In genomic region chr18:76255070-76255683, GRCh38 we compare ENCODE assay signal across 29 cellular contexts.
DNase-seq lines count a peak whose midpoint lies in the region; ATAC-seq and TF ChIP-seq lines count a peak whose summit lies in the region.
"Had no signal": no experiment of that assay in that cellular context is flagged by ENCODE, and none has a peak within 500 bp of the region (broad histone marks: within the 10 kb centered on the region; RNA-seq: fewer than 3 reads in every experiment).

No MANE protein-coding gene starts in this region.

- intact Hi-C loops in PC-3 (cut with micrococcal nuclease), result loop anchor here (5.0 kb wide), 1 partner anchor 1903 kb away; no protein-coding TSS in a partner anchor
- intact Hi-C loops in prostate gland (cut with DNase I), result loop anchor here (5.0 to 10.0 kb wide), 2 partner anchors 92 to 1600 kb away; no protein-coding TSS in a partner anchor

- H3K9me3 ChIP-seq in PC-3 (ENCODE audit: low read length) (no peaks in the 10 kb centered on the region), lung (ENCODE audit: control insufficient read depth in 2 of 2, insufficient read depth in 1 of 2, low read length in 1 of 2) (no peaks in the 10 kb centered on the region), prostate gland (no peaks in the 10 kb centered on the region)
- H3K9me3 ChIP-seq: BLaER1 treated with 17β-estradiol and CSF1 and Interleukin-3, amounts not matched to agents 10 nM and 100 nM; Caco-2; heart right ventricle; MG63; mucosa of descending colon; ovary; right atrium auricular region; upper lobe of left lung had no signal

- BruUV-seq in PC-3 (replicated peaks; lab: Mats Ljungman, UMichigan), result no TSS peak

- H3K4me3 ChIP-seq in PC-3 (ENCODE audit: low read length) (peak overlapping the region; percentile 18; the same call in 1 of the 2 replicates), lung (no peak overlapping the region), prostate gland (no peak overlapping the region)
- H3K4me3 ChIP-seq: BLaER1 treated with 17β-estradiol and CSF1 and Interleukin-3, amounts not matched to agents 10 nM and 100 nM; cardiac muscle cell; GM12878; heart right ventricle; MG63; mucosa of descending colon; ovary; right atrium auricular region; upper lobe of left lung had no signal

- WGBS in lung, 2 donors, result 83 to 92% methylated on average over 23 of the region's 23 CpGs
- WGBS in prostate gland, result 93% methylated on average over 23 of the region's 23 CpGs

- TF ChIP-seq POLR2A in prostate gland (IDR thresholded peaks at IDR 0.05), result no peak

- H2AFZ ChIP-seq in PC-3 (ENCODE audit: low read length), result peak overlapping the region; percentile 45; the same call in 1 of the 2 replicates

- no peak overlapping the region for H3K27ac ChIP-seq in PC-3 (ENCODE audit: low read length)
- H3K27ac ChIP-seq in lung (ENCODE audit: low read depth in 1 of 2, low read length in 1 of 2), result no peak overlapping the region
- H3K27ac ChIP-seq in prostate gland, result no peak overlapping the region
- H3K27ac ChIP-seq: BLaER1 treated with 17β-estradiol and CSF1 and Interleukin-3, amounts not matched to agents 10 nM and 100 nM; cardiac muscle cell; foreskin keratinocyte; heart right ventricle; ovary; right atrium auricular region; upper lobe of left lung had no signal

- DNase-seq in DMS53 treated with DMSO at 0.1 percent for 48 hours (lab: John Stamatoyannopoulos, UW; ENCODE audit: unreplicated experiment) (peak; percentile 14), PC-3 (no peak), lung (ENCODE audit: low spot score) (no peak), prostate gland (ENCODE audit: low spot score) (no peak), ureter (ENCODE audit: low spot score) (no peak)
- DNase-seq in activated T-cell treated with anti-CD3 and anti-CD28 coated beads, Interleukin-2, amount 50 U/mL, for 1 hour, result no peak
- DNase-seq in stimulated activated CD4-positive, alpha-beta T cell treated with anti-CD3 and anti-CD28 coated beads, Interleukin-2, amount 100 ng/mL, for 48 hours, result no peak
- DNase-seq: activated CD8-positive, alpha-beta T cell treated with anti-CD3 and anti-CD28 coated beads for 36 hours; aorta; Caco-2; cortex of kidney; foreskin keratinocyte; heart right ventricle; KBM-7; MG63; mucosa of descending colon; NCI-H1436 treated with DMSO at 0.1 percent for 48 hours; NCI-H2107; ovary; stimulated activated CD4-positive, alpha-beta T cell treated with anti-CD3 and anti-CD28 coated beads, Interleukin-4, amount 100 ng/mL, for 1 hour; substantia nigra; T-helper 1 cell; upper lobe of left lung had no signal

- H3K79me2 ChIP-seq in PC-3 (ENCODE audit: low read length), result no peaks in the 10 kb centered on the region

- no peaks in the 10 kb centered on the region for H4K20me1 ChIP-seq in PC-3 (ENCODE audit: low read length)
- H4K20me1 ChIP-seq: BLaER1 treated with 17β-estradiol and CSF1 and Interleukin-3, amounts not matched to agents 10 nM and 100 nM had no signal

- peak; percentile 67 for ATAC-seq in HG03060 (IDR thresholded peaks at IDR 0.05; ENCODE audit: low read depth, unreplicated experiment)
- no peak for ATAC-seq in PC-3
- ATAC-seq in lung (ENCODE audit: insufficient read depth, low FRiP score), result peak; percentile 63
- ATAC-seq: activated CD8-positive, alpha-beta T cell treated with anti-CD3 and anti-CD28 coated beads for 36 hours; foreskin keratinocyte; GM12878; heart right ventricle; mucosa of descending colon; Panc1 had no signal

- H3F3A ChIP-seq in PC-3 (ENCODE audit: low read length, unreplicated experiment), result no peaks in the 10 kb centered on the region

- no peak overlapping the region for H3K9ac ChIP-seq in PC-3 (ENCODE audit: low read length)
- H3K9ac ChIP-seq: BLaER1 treated with 17β-estradiol and CSF1 and Interleukin-3, amounts not matched to agents 10 nM and 100 nM had no signal

- peak overlapping the region; percentile 34; the same call in 1 of the 2 replicates for H3K4me2 ChIP-seq in PC-3 (ENCODE audit: low read length)
- H3K4me2 ChIP-seq: BLaER1 treated with 17β-estradiol and CSF1 and Interleukin-3, amounts not matched to agents 10 nM and 100 nM had no signal

- POLR2A ChIA-PET in PC-3 (lab: Charles Lee; ENCODE audit: unreplicated experiment), result no interaction called here

- TF ChIP-seq CTCF in PC-3 (conservative IDR thresholded peaks at IDR 0.05; ENCODE audit: low read depth, low read length) (no peak), lung (IDR thresholded peaks at IDR 0.05; ENCODE audit: control extremely low read depth, extremely low read depth) (no peak), prostate gland (IDR thresholded peaks at IDR 0.05) (no peak)

- CTCF ChIA-PET in PC-3 (lab: Charles Lee), result no interaction called here

- peaks cover 70% of the 10 kb centered on the region for H3K27me3 ChIP-seq in PC-3 (ENCODE audit: low read length)
- H3K27me3 ChIP-seq in lung (ENCODE audit: control insufficient read depth, insufficient read depth), result no peaks in the 10 kb centered on the region
- H3K27me3 ChIP-seq in prostate gland (replicated peaks; ENCODE audit: insufficient read depth), result no peaks in the 10 kb centered on the region
- H3K27me3 ChIP-seq: BLaER1 treated with 17β-estradiol and CSF1 and Interleukin-3, amounts not matched to agents 10 nM and 100 nM; cardiac muscle cell; foreskin keratinocyte; ovary; right atrium auricular region; upper lobe of left lung had no signal

- H3K36me3 ChIP-seq in PC-3 (ENCODE audit: low read depth, low read length) (no peaks in the 10 kb centered on the region), lung (ENCODE audit: control insufficient read depth in 2 of 2, insufficient read depth in 2 of 2, low read length in 2 of 2) (no peaks in the 10 kb centered on the region), prostate gland (no peaks in the 10 kb centered on the region)
- H3K36me3 ChIP-seq: BLaER1 treated with 17β-estradiol and CSF1 and Interleukin-3, amounts not matched to agents 10 nM and 100 nM; cardiac muscle cell; heart right ventricle; MG63; ovary; right atrium auricular region; upper lobe of left lung had no signal

- no peaks in the 10 kb centered on the region for H3K4me1 ChIP-seq in PC-3 (ENCODE audit: insufficient read depth, low read length)
- no peaks in the 10 kb centered on the region for H3K4me1 ChIP-seq in lung (ENCODE audit: control insufficient read depth in 2 of 2, insufficient read depth in 2 of 2, low read length in 2 of 2)
- no peaks in the 10 kb centered on the region for H3K4me1 ChIP-seq in prostate gland (replicated peaks)
- H3K4me1 ChIP-seq: Caco-2, foreskin keratinocyte, right atrium auricular region, upper lobe of left lung had no signal

- H3K9me2 ChIP-seq in PC-3 (replicated peaks; ENCODE audit: low read length), result no peaks in the 10 kb centered on the region
